ENCODE assay signal across 9 cellular contexts in the genomic region with DNA sequence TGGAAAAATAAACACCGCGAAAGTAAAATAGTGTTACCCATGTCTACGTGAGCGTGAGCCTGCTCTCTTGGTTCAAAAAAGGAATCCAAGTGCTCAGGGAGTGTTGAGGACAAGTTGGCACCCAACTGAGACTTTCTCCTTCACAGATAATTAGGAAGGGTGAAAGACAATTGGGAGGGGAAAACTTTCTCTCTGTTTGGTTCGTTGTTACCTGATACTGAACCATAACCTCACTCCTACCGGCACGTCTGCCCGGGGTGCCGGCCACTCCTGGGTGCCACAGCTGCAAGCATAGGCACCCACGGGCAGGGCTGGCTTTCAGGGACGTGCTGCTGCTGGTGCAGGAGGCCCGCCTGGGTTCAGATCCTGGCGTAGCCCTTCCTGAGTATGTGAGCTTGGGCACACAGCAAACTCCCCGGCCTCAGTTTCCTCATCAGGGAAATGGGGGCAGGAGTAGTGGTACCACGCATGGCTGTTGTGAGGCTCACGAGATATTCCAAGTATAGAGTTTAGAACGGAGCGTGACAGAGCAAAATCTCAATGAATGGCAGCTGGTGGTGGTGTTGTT. TPM values are rescaled to one million over a fixed set of nuclear protein-coding genes. Genes with fewer than 3 reads are reported as not detected.
DNase-seq lines count a peak whose midpoint lies in the region; ATAC-seq and TF ChIP-seq lines count a peak whose summit lies in the region.
"Had no signal": no experiment of that assay in that cellular context is flagged by ENCODE, and none has a peak within 500 bp of the region (broad histone marks: within the 10 kb centered on the region; RNA-seq: fewer than 3 reads in every experiment).

No MANE protein-coding gene starts in this region.

- no CpG with 5 or more reads among the region's 18 CpGs for WGBS in trophoblast cell (ENCODE audit: extremely low coverage, insufficient coverage, insufficient read length)

- no peaks in the 10 kb centered on the region for H3K79me2 ChIP-seq in trophoblast cell (ENCODE audit: control insufficient read depth, insufficient read depth, low read length, poor library complexity)

- peak; percentile 17 for ATAC-seq in Panc1
- ATAC-seq in foreskin keratinocyte, result peak; percentile 32
- ATAC-seq in GM21529 (IDR thresholded peaks at IDR 0.05; ENCODE audit: unreplicated experiment), result no peak
- no peak for ATAC-seq in HG02642 (IDR thresholded peaks at IDR 0.05; ENCODE audit: poor library complexity, unreplicated experiment)

- H3K36me3 ChIP-seq in Panc1 (ENCODE audit: control insufficient read depth, insufficient read depth, low read length) (no peaks in the 10 kb centered on the region), trophoblast cell (ENCODE audit: control insufficient read depth in 1 of 2, insufficient read depth in 2 of 2, low read length in 2 of 2) (no peaks in the 10 kb centered on the region)

- H2AK5ac ChIP-seq in trophoblast cell (ENCODE audit: low read length), result peak overlapping the region; percentile 85

- H3K4me1 ChIP-seq in Panc1 (ENCODE audit: control insufficient read depth, insufficient read depth, low read length) (peaks cover 31% of the 10 kb centered on the region), foreskin keratinocyte (peaks cover 5% of the 10 kb centered on the region), trophoblast cell (ENCODE audit: control insufficient read depth in 1 of 2, insufficient read depth in 2 of 2, low read length in 2 of 2) (peaks cover 12 to 14% of the 10 kb centered on the region in 2 experiments)

- BruUV-seq in Panc1 (replicated peaks; lab: Mats Ljungman, UMichigan), result no TSS peak

- peak overlapping the region; percentile 78 for H4K91ac ChIP-seq in trophoblast cell (ENCODE audit: low read depth, low read length)

- H4K8ac ChIP-seq in trophoblast cell (ENCODE audit: low read depth, low read length), result peak overlapping the region; percentile 40

- peak overlapping the region; percentile 71 for H3K14ac ChIP-seq in trophoblast cell (ENCODE audit: low read length)

- peak overlapping the region; percentile 27 for H3K4ac ChIP-seq in trophoblast cell (ENCODE audit: low read depth, low read length)

- intact Hi-C loops in Panc1 (cut with micrococcal nuclease; ENCODE audit: unreplicated experiment), result no loop called here

- H2BK5ac ChIP-seq in trophoblast cell (ENCODE audit: low read depth, low read length, poor library complexity), result peak overlapping the region; percentile 12

- TF ChIP-seq CTCF in 22Rv1 (IDR thresholded peaks at IDR 0.05) (no peak), Panc1 (IDR thresholded peaks at IDR 0.05) (no peak), foreskin keratinocyte (conservative IDR thresholded peaks at IDR 0.05) (no peak)

- H3K9me3 ChIP-seq in Panc1 (ENCODE audit: control insufficient read depth, insufficient read depth, low read depth, low read length) (no peaks in the 10 kb centered on the region), trophoblast cell (ENCODE audit: insufficient read depth, low read depth, low read length) (no peaks in the 10 kb centered on the region)

- in situ Hi-C loops in Panc1 (cut with HindIII; ENCODE audit: low pct_unique_long_range_greater_than_20kb, low sequenced_read_pairs), result no loop called here

- H2AFZ ChIP-seq in trophoblast cell (ENCODE audit: insufficient read depth, low read length, poor library complexity), result peak overlapping the region; percentile 73

- H2BK12ac ChIP-seq in trophoblast cell (ENCODE audit: low read length), result peak overlapping the region; percentile 96

- H3K9ac ChIP-seq in trophoblast cell (ENCODE audit: low read length), result no peak overlapping the region

- POLR2A ChIA-PET in Panc1 (lab: Charles Lee), result no interaction called here

- H4K12ac ChIP-seq in trophoblast cell (ENCODE audit: low read depth, low read length), result no peak overlapping the region

- H3K18ac ChIP-seq in trophoblast cell (ENCODE audit: low read length), result peak overlapping the region; percentile 66

- H3K4me2 ChIP-seq in trophoblast cell (ENCODE audit: low read length), result peak overlapping the region; percentile 11

- peak overlapping the region; percentile 66 for H2BK120ac ChIP-seq in trophoblast cell (ENCODE audit: insufficient read depth, low read length, poor library complexity)

- H3K4me3 ChIP-seq in Panc1 (ENCODE audit: low read depth in 2 of 2, low read length in 2 of 2) (peak overlapping the region; percentile 35 to 59), trophoblast cell (ENCODE audit: low read depth, low read length) (no peak overlapping the region)

- no peak for DNase-seq in Panc1 (ENCODE audit: low read depth, low spot score)
- DNase-seq in foreskin keratinocyte, result no peak
- no peak for DNase-seq in trophoblast cell
- DNase-seq in CD1c-positive myeloid dendritic cell (ENCODE audit: extremely low spot score), result no peak
- no peak for DNase-seq in effector CD8-positive, alpha-beta T cell (lab: John Stamatoyannopoulos, UW)

- H3K27ac ChIP-seq in 22Rv1 (peak overlapping the region; percentile 15; the same call in 1 of the 2 replicates), Panc1 (ENCODE audit: low read length) (peak overlapping the region; percentile 76), foreskin keratinocyte (peak overlapping the region; percentile 4), trophoblast cell (ENCODE audit: low read depth, low read length) (no peak overlapping the region)
- H3K27ac ChIP-seq: HL-60 had no signal

- peaks cover 13% of the 10 kb centered on the region for H3K79me1 ChIP-seq in trophoblast cell (ENCODE audit: low read length)

- H3K23ac ChIP-seq in trophoblast cell (ENCODE audit: low read length), result peak overlapping the region; percentile 15

- CTCF ChIA-PET in Panc1 (lab: Charles Lee), result no interaction called here

- H3K27me3 ChIP-seq in Panc1 (ENCODE audit: control insufficient read depth, insufficient read depth, low read length) (no peaks in the 10 kb centered on the region), foreskin keratinocyte (peaks cover 10% of the 10 kb centered on the region), trophoblast cell (ENCODE audit: insufficient read depth, low read length) (no peaks in the 10 kb centered on the region)

RNA-seq across cellular contexts. Expression of gene PMEPA1, which starts 38.2 kb away (rescaled TPM):
- 89.8 TPM for total RNA-seq in Panc1 (2021; ENCODE audit: unreplicated experiment)
- polyA plus RNA-seq in Panc1 (2012; ENCODE audit: insufficient read length), result 103 TPM
- 50.3 and 171 TPM in 2 replicates for total RNA-seq in foreskin keratinocyte
- 38.6 and 108 TPM in 2 replicates for polyA plus RNA-seq in foreskin keratinocyte
- 43.9 and 46.9 TPM in 2 replicates for polyA plus RNA-seq in trophoblast cell (2013)

Comparison
In these comparisons a context has a peak if more than half of its experiments do, and no peak if none do; other contexts are left out.
1. ATAC-seq: peak in Panc1 (single experiment) and foreskin keratinocyte (single experiment); none in GM21529 (single experiment) and HG02642 (single experiment).